14 cellular contexts compared by ENCODE assay signal in genomic region chr2:212905640-212906201, GRCh38.
DNase-seq lines count a peak whose midpoint lies in the region; ATAC-seq, FAIRE-seq and TF ChIP-seq lines count a peak whose summit lies in the region.
"Had no signal": no experiment of that assay in that cellular context is flagged by ENCODE, and none has a peak within 500 bp of the region (broad histone marks: within the 10 kb centered on the region; RNA-seq: fewer than 3 reads in every experiment).

No MANE protein-coding gene starts in this region.

- H3K4me1 ChIP-seq in left lung (no peaks in the 10 kb centered on the region), kidney (ENCODE audit: control insufficient read depth in 1 of 2, insufficient read depth in 1 of 2, low read depth in 1 of 2, low read length in 2 of 2) (no peaks in the 10 kb centered on the region)
- H3K4me1 ChIP-seq: sigmoid colon had no signal

- DNase-seq in NCI-H1048 (lab: John Stamatoyannopoulos, UW): peak; percentile 38
- peak; percentile 26 to 98 for DNase-seq in T47D (ENCODE audit: low read depth in 1 of 2, low spot score in 1 of 2)
- DNase-seq in left lung: no peak
- DNase-seq in SKM-1 treated with dmso at 0.1 percent for 144 hours (lab: John Stamatoyannopoulos, UW; ENCODE audit: unreplicated experiment): no peak
- DNase-seq in kidney: no peak
- DNase-seq: activated CD4-positive, alpha-beta T cell treated with anti-CD3 and anti-CD28 coated beads for 1 hour; C1 segment of cervical spinal cord; MG63; RPMI8226; sigmoid colon had no signal

- TF ChIP-seq CTCF in C4-2B (conservative IDR thresholded peaks at IDR 0.05) (no peak), left lung (IDR thresholded peaks at IDR 0.05) (no peak), kidney (IDR thresholded peaks at IDR 0.05; ENCODE audit: borderline replicate concordance, extremely low read depth, insufficient read depth) (no peak)

- H3K9ac ChIP-seq in kidney (ENCODE audit: low read length in 2 of 2): no peak overlapping the region

- intact Hi-C loops in left lung (cut with DNase I): no loop called here
- intact Hi-C loops in kidney (cut with DNase I): no loop called here

- H3K27ac ChIP-seq in C4-2B (peak overlapping the region; percentile 52; the same call in 1 of the 2 replicates), left lung (no peak overlapping the region), kidney (ENCODE audit: low read depth in 2 of 2, low read length in 2 of 2) (no peak overlapping the region)
- H3K27ac ChIP-seq: sigmoid colon had no signal

- in situ Hi-C loops in T47D (cut with HindIII; ENCODE audit: low pct_unique_long_range_greater_than_20kb, low sequenced_read_pairs): no loop called here

- H3K36me3 ChIP-seq in left lung (no peaks in the 10 kb centered on the region), kidney (ENCODE audit: control insufficient read depth in 1 of 2, insufficient read depth in 2 of 2, low read length in 2 of 2) (no peaks in the 10 kb centered on the region)
- H3K36me3 ChIP-seq: MG63, sigmoid colon had no signal

- no peak for FAIRE-seq in kidney (lab: Jason Lieb, UNC)
- FAIRE-seq: GM12878 had no signal

- H3K27me3 ChIP-seq in left lung: no peaks in the 10 kb centered on the region
- H3K27me3 ChIP-seq: MG63, sigmoid colon had no signal

- ATAC-seq in left lung: peak; percentile 81
- ATAC-seq in GM21390 (IDR thresholded peaks at IDR 0.05; ENCODE audit: unreplicated experiment): no peak
- ATAC-seq in GM21737 (IDR thresholded peaks at IDR 0.05; ENCODE audit: unreplicated experiment): no peak
- ATAC-seq: GM12878 had no signal

- no peak overlapping the region for H3K4me3 ChIP-seq in left lung
- no peak overlapping the region for H3K4me3 ChIP-seq in kidney (ENCODE audit: low read length in 2 of 2)
- H3K4me3 ChIP-seq: GM12878, MG63, sigmoid colon had no signal

- H3K9me3 ChIP-seq in left lung (no peaks in the 10 kb centered on the region), kidney (ENCODE audit: control insufficient read depth in 1 of 2, low read length in 2 of 2) (no peaks in the 10 kb centered on the region)
- H3K9me3 ChIP-seq: MG63, sigmoid colon had no signal

Comparison
In these comparisons a context has a peak if more than half of its experiments do, and no peak if none do; other contexts are left out.
1. DNase-seq: peak in NCI-H1048 (single experiment) and T47D (2 of 2); none in left lung (0 of 2), SKM-1 treated with dmso at 0.1 percent for 144 hours (single experiment) and kidney (single experiment).